In the genomic region with DNA sequence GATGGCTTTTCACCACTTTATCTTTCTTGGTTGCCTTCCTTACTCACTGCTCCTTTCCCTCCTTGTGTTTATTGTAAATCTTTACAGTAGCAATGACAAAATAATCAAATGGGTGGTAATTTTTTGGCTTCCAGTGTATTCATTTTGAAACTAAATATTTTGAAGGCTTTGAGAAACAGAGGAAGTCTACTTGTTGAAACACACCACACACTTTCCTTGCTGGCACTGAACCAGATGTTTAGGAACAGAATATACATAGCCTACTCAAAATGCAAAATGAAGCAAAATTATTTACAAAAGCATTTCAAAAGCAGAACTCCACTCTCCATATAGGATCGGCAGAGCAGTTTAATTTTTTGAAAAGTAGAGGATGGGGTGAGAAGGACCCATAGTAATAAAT, we compare ENCODE assay signal across 12 cellular contexts.
DNase-seq lines count a peak whose midpoint lies in the region; FAIRE-seq and TF ChIP-seq lines count a peak whose summit lies in the region.
"Had no signal": no experiment of that assay in that cellular context is flagged by ENCODE, and none has a peak within 500 bp of the region (broad histone marks: within the 10 kb centered on the region; RNA-seq: fewer than 3 reads in every experiment).

No MANE protein-coding gene starts in this region.

- 67% methylated on average over 1 of the region's 1 CpG for WGBS in suprapubic skin

- DNase-seq in HFFc6 (no peak), adipocyte (ENCODE audit: low read depth) (peak; percentile 62), foreskin fibroblast (no peak), suprapubic skin (ENCODE audit: low spot score in 2 of 2) (no peak), GM19239 (ENCODE audit: insufficient read length, low spot score) (no peak), occipital lobe (lab: John Stamatoyannopoulos, UW) (no peak)
- no peak for DNase-seq in stimulated activated naive CD4-positive, alpha-beta T cell treated with Interleukin-2 at 50 U/mL for 16 hours (lab: John Stamatoyannopoulos, UW)
- DNase-seq: activated naive CD4-positive, alpha-beta T cell treated with anti-CD3 and anti-CD28 coated beads for 36 hours; CD8-positive, alpha-beta T cell; colonic mucosa; immature natural killer cell had no signal

- no peaks in the 10 kb centered on the region for H3K9me3 ChIP-seq in adipocyte (ENCODE audit: control insufficient read depth, low read length)
- no peaks in the 10 kb centered on the region for H3K9me3 ChIP-seq in suprapubic skin
- H3K9me3 ChIP-seq: colonic mucosa had no signal

- no peaks in the 10 kb centered on the region for H3K27me3 ChIP-seq in adipocyte (replicated peaks; ENCODE audit: control insufficient read depth, insufficient read depth, low read length)
- H3K27me3 ChIP-seq in suprapubic skin: no peaks in the 10 kb centered on the region
- H3K27me3 ChIP-seq: colonic mucosa had no signal

- no peak for TF ChIP-seq EP300 in suprapubic skin (IDR thresholded peaks at IDR 0.05)

- peaks cover 21% of the 10 kb centered on the region for H3K4me1 ChIP-seq in adipocyte (ENCODE audit: control insufficient read depth, insufficient read depth, low read length)
- peaks cover 23% of the 10 kb centered on the region for H3K4me1 ChIP-seq in suprapubic skin
- H3K4me1 ChIP-seq: colonic mucosa had no signal

- H3K36me3 ChIP-seq in adipocyte (ENCODE audit: control insufficient read depth, insufficient read depth, low read length, severe bottlenecking) (no peaks in the 10 kb centered on the region), suprapubic skin (no peaks in the 10 kb centered on the region)
- H3K36me3 ChIP-seq: colonic mucosa had no signal

- FAIRE-seq in GM19239 (lab: Jason Lieb, UNC): no peak

- H3K36me3 Mint-ChIP-seq in HFFc6 (ENCODE audit: low read depth): peaks cover 43% of the 10 kb centered on the region
- H3K36me3 Mint-ChIP-seq: CD8-positive, alpha-beta T cell; immature natural killer cell; WTC11 had no signal

- H3K4me3 Mint-ChIP-seq in HFFc6: peak overlapping the region; percentile 95
- H3K4me3 Mint-ChIP-seq: activated naive CD4-positive, alpha-beta T cell treated with anti-CD3 and anti-CD28 coated beads for 36 hours; CD8-positive, alpha-beta T cell; immature natural killer cell; WTC11 had no signal

- H3K4me3 ChIP-seq in adipocyte (ENCODE audit: low read length): no peak overlapping the region
- H3K4me3 ChIP-seq in foreskin fibroblast (ENCODE audit: low read depth in 1 of 2, low read length in 2 of 2): peak overlapping the region; percentile 64 to 66
- peak overlapping the region; percentile 36 for H3K4me3 ChIP-seq in suprapubic skin
- H3K4me3 ChIP-seq: colonic mucosa had no signal

- no peak overlapping the region for H3K27ac ChIP-seq in suprapubic skin
- H3K27ac ChIP-seq: colonic mucosa had no signal

- H3K27ac Mint-ChIP-seq in HFFc6: peak overlapping the region; percentile 91
- H3K27ac Mint-ChIP-seq: activated naive CD4-positive, alpha-beta T cell treated with anti-CD3 and anti-CD28 coated beads for 36 hours; CD8-positive, alpha-beta T cell; immature natural killer cell; WTC11 had no signal

- H3K9me3 Mint-ChIP-seq in HFFc6: no peaks in the 10 kb centered on the region
- H3K9me3 Mint-ChIP-seq: activated naive CD4-positive, alpha-beta T cell treated with anti-CD3 and anti-CD28 coated beads for 36 hours; CD8-positive, alpha-beta T cell; immature natural killer cell; WTC11 had no signal

- H3K4me1 Mint-ChIP-seq in HFFc6 (ENCODE audit: low read depth): peaks cover 71% of the 10 kb centered on the region
- H3K4me1 Mint-ChIP-seq: immature natural killer cell had no signal

- H3K9ac ChIP-seq in adipocyte (ENCODE audit: low read length): no peak overlapping the region

- H3K27me3 Mint-ChIP-seq in HFFc6 (ENCODE audit: insufficient read depth): no peaks in the 10 kb centered on the region; the same call in 1 of the 2 replicates

- no peak for TF ChIP-seq POLR2A in suprapubic skin (IDR thresholded peaks at IDR 0.05)

- TF ChIP-seq CTCF in HFFc6 (IDR thresholded peaks at IDR 0.05): no peak
- TF ChIP-seq CTCF in foreskin fibroblast (IDR thresholded peaks at IDR 0.05; ENCODE audit: low read depth, low read length): no peak
- no peak for TF ChIP-seq CTCF in suprapubic skin (IDR thresholded peaks at IDR 0.05)
